In genomic region chr18:7577706-7578105, GRCh38 we compare ENCODE assay signal across 18 cellular contexts. TPM values are rescaled to one million over a fixed set of nuclear protein-coding genes. Genes with fewer than 3 reads are reported as not detected.
DNase-seq lines count a peak whose midpoint lies in the region; TF ChIP-seq lines count a peak whose summit lies in the region.
"Had no signal": no experiment of that assay in that cellular context is flagged by ENCODE, and none has a peak within 500 bp of the region (broad histone marks: within the 10 kb centered on the region; RNA-seq: fewer than 3 reads in every experiment).

No MANE protein-coding gene starts in this region.

- no peaks in the 10 kb centered on the region for H3K27me3 ChIP-seq in ectodermal cell (ENCODE audit: control insufficient read depth, insufficient read depth, low read length, poor library complexity, severe bottlenecking)
- H3K27me3 ChIP-seq: BLaER1, tibial artery had no signal

- POLR2A ChIA-PET in RWPE1 (lab: Yijun Ruan, JAX; ENCODE audit: low non-redundant PET) = no interaction called here

- no peaks in the 10 kb centered on the region for H3K9me3 ChIP-seq in ectodermal cell (ENCODE audit: control insufficient read depth, low read length)
- no peaks in the 10 kb centered on the region for H3K9me3 ChIP-seq in mesodermal cell (ENCODE audit: control insufficient read depth, low read length)
- H3K9me3 ChIP-seq: BLaER1, tibial artery had no signal

- DNase-seq in AG20443 (ENCODE audit: low spot score) (peak; percentile 82), LHCN-M2 (ENCODE audit: low read depth) (peak; percentile 45), GM20000 (ENCODE audit: low spot score) (no peak), occipital lobe (lab: John Stamatoyannopoulos, UW) (no peak), NK-92 (lab: John Stamatoyannopoulos, UW; ENCODE audit: unreplicated experiment) (no peak), RWPE1 (ENCODE audit: low spot score) (no peak)
- DNase-seq: activated naive CD8-positive, alpha-beta T cell treated with anti-CD3 and anti-CD28 coated beads, Interleukin-2, amount 50 U/mL, for 24 hours; effector CD4-positive, alpha-beta T cell; GOT3; hippocampal formation; NCI-H2107; OCI-M1; right cardiac atrium; T-helper 9 cell; tibial artery had no signal

- no peaks in the 10 kb centered on the region for H3K36me3 ChIP-seq in ectodermal cell (ENCODE audit: control insufficient read depth, insufficient read depth, low read length)
- H3K36me3 ChIP-seq in mesodermal cell (ENCODE audit: control insufficient read depth, insufficient read depth, low read length) = no peaks in the 10 kb centered on the region
- H3K36me3 ChIP-seq: BLaER1, tibial artery had no signal

- H3K4me3 ChIP-seq in ectodermal cell (ENCODE audit: insufficient read depth, low read depth, low read length) (no peak overlapping the region), mesodermal cell (ENCODE audit: extremely low read depth, insufficient read depth, low read length, poor library complexity, severe bottlenecking) (no peak overlapping the region)
- H3K4me3 ChIP-seq: BLaER1, tibial artery had no signal

- WGBS in ectodermal cell, 2 experiments = 0% methylated on average over 1 of the region's 1 CpG
- no CpG with 5 or more reads among the region's 1 CpG for WGBS in mesodermal cell (ENCODE audit: insufficient coverage in 2 of 2), 2 experiments

- peak overlapping the region; percentile 83 for H3K27ac ChIP-seq in ectodermal cell (ENCODE audit: insufficient read depth, low read depth, low read length, poor library complexity, severe bottlenecking)
- H3K27ac ChIP-seq in mesodermal cell (ENCODE audit: low read depth, low read length, severe bottlenecking) = peak overlapping the region; percentile 60
- H3K27ac ChIP-seq in RWPE1 = no peak overlapping the region
- H3K27ac ChIP-seq: BLaER1, tibial artery had no signal

- CTCF ChIA-PET in RWPE1 (lab: Yijun Ruan, JAX) = no interaction called here

- peaks cover 6% of the 10 kb centered on the region for H3K4me1 ChIP-seq in ectodermal cell (ENCODE audit: control insufficient read depth, insufficient read depth, low read length)
- peaks cover 16% of the 10 kb centered on the region for H3K4me1 ChIP-seq in mesodermal cell (ENCODE audit: control insufficient read depth, insufficient read depth, low read length, poor library complexity, severe bottlenecking)
- H3K4me1 ChIP-seq: BLaER1 had no signal

- TF ChIP-seq CTCF in GM20000 (IDR thresholded peaks at IDR 0.05; ENCODE audit: extremely low read depth, missing control alignments) (no peak), RWPE1 (conservative IDR thresholded peaks at IDR 0.05; ENCODE audit: low read depth) (no peak)

RNA-seq across cellular contexts. Expression of gene PTPRM, which starts 10.6 kb away (rescaled TPM):
- total RNA-seq in LHCN-M2 (2014; rRNA removed) (28.1 TPM in 2 replicates), occipital lobe (45.4 TPM)
- 19.3 TPM for polyA plus RNA-seq in LHCN-M2 (2012)
- 13.9 TPM for polyA plus RNA-seq in ectodermal cell (2013, experiment 1 of 4)
- 18.3 TPM for polyA plus RNA-seq in ectodermal cell (2013, experiment 2 of 4)
- polyA plus RNA-seq in ectodermal cell (2013, experiment 3 of 4) = 19.9 TPM
- polyA plus RNA-seq in ectodermal cell (2013, experiment 4 of 4) = 24.9 TPM
- polyA plus RNA-seq in mesodermal cell (2013, experiment 1 of 2) = 56.8 TPM
- polyA plus RNA-seq in mesodermal cell (2013, experiment 2 of 2) = 42.0 TPM

Comparison
In these comparisons a context has a peak if more than half of its experiments do, and no peak if none do; other contexts are left out.
1. DNase-seq: peak in AG20443 (single experiment) and LHCN-M2 (single experiment); none in GM20000 (single experiment), occipital lobe (single experiment), NK-92 (single experiment) and RWPE1 (single experiment).